Comparison of ENCODE assay signal across 29 cellular contexts in genomic region chr3:104362319-104362718, GRCh38.
"Had no signal": no experiment of that assay in that cellular context is flagged by ENCODE, and none has a peak within 500 bp of the region (broad histone marks: within the 10 kb centered on the region; RNA-seq: fewer than 3 reads in every experiment).

No MANE protein-coding gene starts in this region.

- H3K79me2 ChIP-seq: hepatocyte had no signal

- H3K4me1 Mint-ChIP-seq: immature natural killer cell; naive thymus-derived CD4-positive, alpha-beta T cell had no signal

- H3K4me3 Mint-ChIP-seq: immature natural killer cell; memory B cell; naive thymus-derived CD4-positive, alpha-beta T cell had no signal

- H3K36me3 ChIP-seq: esophagus squamous epithelium, gastroesophageal sphincter, heart left ventricle, left ventricle myocardium inferior, lower lobe of right lung had no signal

- H2AFZ ChIP-seq: hepatocyte had no signal

- H3K4me1 ChIP-seq: esophagus squamous epithelium, gastroesophageal sphincter, heart left ventricle, left ventricle myocardium inferior, lower lobe of right lung had no signal

- H3K36me3 Mint-ChIP-seq: immature natural killer cell; naive thymus-derived CD4-positive, alpha-beta T cell had no signal

- ATAC-seq: esophagus mucosa; gastroesophageal sphincter; heart left ventricle; left colon; left lobe of liver; lower lobe of right lung; naive thymus-derived CD4-positive, alpha-beta T cell had no signal

- FAIRE-seq: colon, endothelial cell of umbilical vein, frontal cortex, kidney had no signal

- DNase-seq: dermis blood vessel endothelial cell; dorsolateral prefrontal cortex; effector CD4-positive, alpha-beta T cell; effector memory CD4-positive, alpha-beta T cell; erythroblast; esophagus squamous epithelium; foreskin fibroblast; heart left ventricle; hypothalamus; immature natural killer cell; islet precursor cell; kidney; kidney glomerular epithelial cell; left colon; left ventricle myocardium inferior; lower lobe of right lung; mesendoderm; midbrain; naive thymus-derived CD4-positive, alpha-beta T cell had no signal

- H3K4me3 ChIP-seq: coronary artery, dorsolateral prefrontal cortex, esophagus squamous epithelium, gastroesophageal sphincter, heart left ventricle, hepatocyte, left ventricle myocardium inferior, lower lobe of right lung had no signal

- H3K9me3 ChIP-seq: esophagus squamous epithelium, gastroesophageal sphincter, heart left ventricle, left ventricle myocardium inferior, lower lobe of right lung had no signal

- H3K4me2 ChIP-seq: hepatocyte had no signal

- H3K27me3 Mint-ChIP-seq: memory B cell; naive thymus-derived CD4-positive, alpha-beta T cell had no signal

- H3K27ac Mint-ChIP-seq: immature natural killer cell; memory B cell; naive thymus-derived CD4-positive, alpha-beta T cell had no signal

- H3K27ac ChIP-seq: coronary artery, dorsolateral prefrontal cortex, epithelial cell of prostate, esophagus squamous epithelium, gastroesophageal sphincter, heart left ventricle, hepatocyte, left ventricle myocardium inferior, lower lobe of right lung had no signal

- H3K9me3 Mint-ChIP-seq: memory B cell had no signal

- H3K27me3 ChIP-seq: dorsolateral prefrontal cortex, esophagus squamous epithelium, gastroesophageal sphincter, heart left ventricle, hepatocyte had no signal
